21 cellular contexts compared by ENCODE assay signal in the genomic region with DNA sequence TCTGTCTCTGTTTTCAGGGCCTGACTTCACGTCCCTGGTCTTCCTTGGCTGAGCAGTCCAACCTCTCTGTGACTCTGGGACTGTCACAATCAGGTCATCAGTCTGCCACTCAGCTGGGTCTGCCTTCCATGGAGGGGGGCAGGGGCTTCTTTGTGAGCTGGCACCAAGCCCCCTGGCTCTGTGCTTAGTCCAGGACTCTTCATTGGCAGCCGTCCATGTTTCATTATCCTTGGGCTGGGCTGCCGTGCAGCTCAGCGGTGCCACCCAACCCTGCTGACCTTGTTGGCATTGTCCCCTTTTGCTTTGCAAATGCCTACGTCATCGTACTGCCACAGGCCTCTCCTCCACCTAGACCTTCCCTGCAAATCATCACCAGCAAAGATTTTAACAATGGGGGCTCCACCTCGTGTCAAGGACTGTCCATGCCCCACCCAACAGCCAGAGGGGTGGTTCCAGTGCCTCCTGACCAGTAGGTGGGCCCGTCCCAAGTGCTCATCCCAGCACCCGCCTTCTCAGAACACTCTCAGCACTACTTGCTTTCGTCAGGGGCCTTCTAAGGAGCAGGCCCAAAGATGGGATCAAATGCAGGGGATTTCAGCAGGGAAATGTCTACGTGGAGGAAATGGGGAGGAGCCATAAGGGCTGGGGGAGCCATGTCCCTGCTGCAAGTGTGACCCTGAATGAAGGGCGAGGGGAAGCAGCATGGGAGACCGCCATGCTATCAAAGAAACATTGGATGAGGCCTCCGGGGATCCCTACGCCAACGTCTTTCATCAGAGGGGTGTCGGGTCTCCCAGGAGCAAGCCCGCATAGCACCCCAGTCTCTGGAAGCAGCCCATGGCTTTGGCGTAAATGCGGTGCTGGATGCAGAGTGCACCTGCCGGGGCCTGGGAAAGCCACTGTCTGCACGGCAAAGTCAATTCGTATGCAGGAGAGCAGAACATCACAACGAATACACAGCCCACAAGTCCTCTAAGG. TPM values are rescaled to one million over a fixed set of nuclear protein-coding genes. Genes with fewer than 3 reads are reported as not detected.
"Had no signal": no experiment of that assay in that cellular context is flagged by ENCODE, and none has a peak within 500 bp of the region (broad histone marks: within the 10 kb centered on the region; RNA-seq: fewer than 3 reads in every experiment).

No MANE protein-coding gene starts in this region.

- H3K27ac ChIP-seq: breast epithelium, testis had no signal

- H3K4me3 Mint-ChIP-seq: activated CD4-positive, alpha-beta T cell treated with anti-CD3 and anti-CD28 coated beads, Interleukin-2, amount 10 ng/mL, durations not matched to agents 7 days and 5 days; activated naive CD8-positive, alpha-beta T cell treated with anti-CD3 and anti-CD28 coated beads, Interleukin-2, amount 10 ng/mL, durations not matched to agents 7 days and 5 days; endodermal cell; memory B cell; nephron; stimulated activated naive CD8-positive, alpha-beta T cell treated with anti-CD3 and anti-CD28 coated beads, Interleukin-15, amount 100 ng/mL, for 72 hours had no signal

- H3K27me3 Mint-ChIP-seq: stimulated activated naive CD8-positive, alpha-beta T cell treated with anti-CD3 and anti-CD28 coated beads, Interleukin-15, amount 100 ng/mL, for 72 hours had no signal

- FAIRE-seq: TTC549 had no signal

- DNase-seq: activated CD4-positive, alpha-beta T cell treated with anti-CD3 and anti-CD28 coated beads, Interleukin-2, amount 10 ng/mL, durations not matched to agents 7 days and 5 days; activated CD4-positive, CD25-positive, alpha-beta regulatory T cell; activated CD8-positive, alpha-beta memory T cell treated with anti-CD3 and anti-CD28 coated beads for 24 hours; activated naive CD8-positive, alpha-beta T cell treated with anti-CD3 and anti-CD28 coated beads, Interleukin-2, amount 10 ng/mL, durations not matched to agents 7 days and 5 days; aorta; endodermal cell; erythroblast; hypothalamus; stimulated activated CD4-positive, alpha-beta T cell treated with anti-CD3 and anti-CD28 coated beads, Interleukin-15, amount 100 ng/mL, for 24 hours; stimulated activated CD4-positive, alpha-beta T cell treated with anti-CD3 and anti-CD28 coated beads, Interleukin-4, amount 100 ng/mL, for 24 hours; stimulated activated naive CD8-positive, alpha-beta T cell treated with anti-CD3 and anti-CD28 coated beads, Interleukin-15, amount 100 ng/mL, for 72 hours; T-helper 2 cell; testis had no signal

- H3K27me3 ChIP-seq: breast epithelium, testis had no signal

- H3K9me3 Mint-ChIP-seq: activated CD4-positive, alpha-beta T cell treated with anti-CD3 and anti-CD28 coated beads, Interleukin-2, amount 10 ng/mL, durations not matched to agents 7 days and 5 days; activated naive CD8-positive, alpha-beta T cell treated with anti-CD3 and anti-CD28 coated beads, Interleukin-2, amount 10 ng/mL, durations not matched to agents 7 days and 5 days; endodermal cell; memory B cell; stimulated activated naive CD8-positive, alpha-beta T cell treated with anti-CD3 and anti-CD28 coated beads, Interleukin-15, amount 100 ng/mL, for 72 hours had no signal

- H3K9me3 ChIP-seq: breast epithelium, testis had no signal

- H3K4me1 ChIP-seq: breast epithelium, testis had no signal

- H3K36me3 ChIP-seq: breast epithelium had no signal

- H3K4me3 ChIP-seq: breast epithelium, testis had no signal

- H3K27ac Mint-ChIP-seq: activated CD4-positive, alpha-beta T cell treated with anti-CD3 and anti-CD28 coated beads, Interleukin-2, amount 10 ng/mL, durations not matched to agents 7 days and 5 days; activated naive CD8-positive, alpha-beta T cell treated with anti-CD3 and anti-CD28 coated beads, Interleukin-2, amount 10 ng/mL, durations not matched to agents 7 days and 5 days; endodermal cell; memory B cell; nephron; stimulated activated naive CD8-positive, alpha-beta T cell treated with anti-CD3 and anti-CD28 coated beads, Interleukin-15, amount 100 ng/mL, for 72 hours had no signal

- H3K4me1 Mint-ChIP-seq: activated CD4-positive, alpha-beta T cell treated with anti-CD3 and anti-CD28 coated beads, Interleukin-2, amount 10 ng/mL, durations not matched to agents 7 days and 5 days; activated naive CD8-positive, alpha-beta T cell treated with anti-CD3 and anti-CD28 coated beads, Interleukin-2, amount 10 ng/mL, durations not matched to agents 7 days and 5 days; endodermal cell; memory B cell; stimulated activated naive CD8-positive, alpha-beta T cell treated with anti-CD3 and anti-CD28 coated beads, Interleukin-15, amount 100 ng/mL, for 72 hours had no signal

- H3K36me3 Mint-ChIP-seq: activated naive CD8-positive, alpha-beta T cell treated with anti-CD3 and anti-CD28 coated beads, Interleukin-2, amount 10 ng/mL, durations not matched to agents 7 days and 5 days; memory B cell had no signal

RNA-seq across cellular contexts. Expression of a gene that starts 18.2 kb away (rescaled TPM):
- total RNA-seq: activated CD4-positive, alpha-beta T cell treated with anti-CD3 and anti-CD28 coated beads, Interleukin-2, amount 10 ng/mL, durations not matched to agents 7 days and 5 days; activated naive CD8-positive, alpha-beta T cell treated with anti-CD3 and anti-CD28 coated beads, Interleukin-2, amount 10 ng/mL, durations not matched to agents 7 days and 5 days; aorta; breast epithelium; chondrocyte; endodermal cell; osteocyte; skeletal muscle tissue; testis; urinary bladder had no signal
- polyA plus RNA-seq: aorta, urinary bladder had no signal

RNA-seq across cellular contexts. Expression of a gene that starts 35.2 kb away (rescaled TPM):
- total RNA-seq: skeletal muscle tissue had no signal
